2 cellular contexts compared by ENCODE assay signal in the genomic region with DNA sequence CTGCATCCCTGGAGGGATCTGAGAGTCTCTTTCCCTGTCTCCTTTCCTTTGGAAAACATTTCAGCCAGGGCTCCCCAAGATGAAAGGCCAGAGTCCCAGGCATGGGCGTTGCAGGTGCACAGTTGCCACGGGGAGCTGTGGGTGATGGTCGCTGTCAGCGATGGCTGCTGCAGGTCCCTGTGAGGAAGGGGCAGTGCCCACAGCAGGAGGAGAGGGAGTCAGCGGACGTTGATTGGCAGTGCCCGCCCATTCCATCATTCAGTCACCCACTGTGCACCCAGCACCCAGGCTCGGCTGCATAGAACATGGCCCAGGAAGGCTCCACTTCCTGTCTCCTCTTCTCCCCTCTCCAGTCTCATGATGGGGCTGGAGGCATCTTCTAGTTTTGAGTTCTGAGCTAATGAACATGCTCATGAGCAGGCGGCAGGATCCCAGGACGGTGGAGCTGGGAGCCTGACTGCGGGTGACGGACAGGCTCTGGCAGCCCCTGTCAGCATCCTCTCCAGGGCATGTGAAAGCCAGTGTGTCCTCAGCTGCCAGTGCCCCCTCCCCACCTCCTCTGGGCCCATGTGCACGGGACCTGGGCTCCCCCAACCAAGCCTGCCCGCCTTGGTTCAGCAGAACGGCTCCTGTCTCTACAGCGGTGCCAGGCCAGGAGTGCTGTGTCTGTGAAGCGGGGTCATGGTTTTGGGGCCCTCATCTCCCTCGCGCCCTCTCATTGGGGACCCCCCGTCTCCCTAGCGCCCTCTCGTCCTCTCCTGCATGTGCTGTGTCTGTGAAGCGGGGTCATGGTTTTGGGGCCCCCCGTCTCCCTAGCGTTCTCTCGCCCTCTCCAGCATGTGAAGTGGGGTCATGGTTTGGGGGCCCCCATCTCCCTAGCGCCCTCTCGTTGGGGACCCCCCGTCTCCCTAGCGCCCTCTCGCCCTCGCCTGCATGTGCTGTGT.
TF ChIP-seq lines count a peak whose summit lies in the region.

No MANE protein-coding gene starts in this region.

TF ChIP-seq in IMR-90, 13 proteins besides CTCF, POLR2A, EP300 and RAD21:
- TF ChIP-seq MAZ (IDR thresholded peaks at IDR 0.05; ENCODE audit: borderline replicate concordance, low read depth, low read length) (no peak), NFE2L2 (IDR thresholded peaks at IDR 0.05; ENCODE audit: low read depth, low read length) (no peak), MAFK (IDR thresholded peaks at IDR 0.05; ENCODE audit: low read depth, low read length) (no peak), FOS (IDR thresholded peaks at IDR 0.05; ENCODE audit: low read depth, low read length) (no peak), CHD1 (IDR thresholded peaks at IDR 0.05; ENCODE audit: low read depth, low read length) (no peak), BHLHE40 (IDR thresholded peaks at IDR 0.05; ENCODE audit: low read depth, low read length) (no peak), SMC3 (IDR thresholded peaks at IDR 0.05; ENCODE audit: low read depth, low read length) (no peak)
- TF ChIP-seq, protein P1, sequence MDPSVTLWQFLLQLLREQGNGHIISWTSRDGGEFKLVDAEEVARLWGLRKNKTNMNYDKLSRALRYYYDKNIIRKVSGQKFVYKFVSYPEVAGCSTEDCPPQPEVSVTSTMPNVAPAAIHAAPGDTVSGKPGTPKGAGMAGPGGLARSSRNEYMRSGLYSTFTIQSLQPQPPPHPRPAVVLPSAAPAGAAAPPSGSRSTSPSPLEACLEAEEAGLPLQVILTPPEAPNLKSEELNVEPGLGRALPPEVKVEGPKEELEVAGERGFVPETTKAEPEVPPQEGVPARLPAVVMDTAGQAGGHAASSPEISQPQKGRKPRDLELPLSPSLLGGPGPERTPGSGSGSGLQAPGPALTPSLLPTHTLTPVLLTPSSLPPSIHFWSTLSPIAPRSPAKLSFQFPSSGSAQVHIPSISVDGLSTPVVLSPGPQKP (IDR thresholded peaks at IDR 0.05; ENCODE audit: borderline replicate concordance, low read depth, low read length): no peak

TF ChIP-seq in H1, 55 proteins besides CTCF, POLR2A, EP300 and RAD21:
- TF ChIP-seq CTBP2 (IDR thresholded peaks at IDR 0.05; ENCODE audit: borderline replicate concordance, insufficient read depth, insufficient read length, low read length) (no peak), CEBPB (IDR thresholded peaks at IDR 0.05; ENCODE audit: low read depth, low read length) (no peak), RNF2 (IDR thresholded peaks at IDR 0.05; ENCODE audit: borderline replicate concordance, low read depth, low read length, missing control alignments, poor library complexity, severe bottlenecking) (no peak), TEAD4 (IDR thresholded peaks at IDR 0.05; ENCODE audit: low read depth, low read length) (no peak), EGR1 (IDR thresholded peaks at IDR 0.05; ENCODE audit: borderline replicate concordance, low read depth, low read length) (no peak), SP2 (IDR thresholded peaks at IDR 0.05; ENCODE audit: low read length) (no peak), NANOG (IDR thresholded peaks at IDR 0.05; ENCODE audit: insufficient read depth, low read depth, low read length, poor library complexity, severe bottlenecking) (no peak), POU5F1 (IDR thresholded peaks at IDR 0.05; ENCODE audit: low read depth, low read length) (no peak), ASH2L (IDR thresholded peaks at IDR 0.05; ENCODE audit: low read length) (no peak), RXRA (IDR thresholded peaks at IDR 0.05; ENCODE audit: insufficient read depth, low read depth, low read length) (no peak), CBX8 (IDR thresholded peaks at IDR 0.05; ENCODE audit: borderline replicate concordance, low read depth, low read length) (no peak), EZH2 (IDR thresholded peaks at IDR 0.05; ENCODE audit: low read depth, low read length, severe bottlenecking) (no peak), SUZ12 (IDR thresholded peaks at IDR 0.05; ENCODE audit: low read length) (no peak), SIX5 (IDR thresholded peaks at IDR 0.05; ENCODE audit: low read depth, low read length) (no peak)
- TF ChIP-seq, protein P2, sequence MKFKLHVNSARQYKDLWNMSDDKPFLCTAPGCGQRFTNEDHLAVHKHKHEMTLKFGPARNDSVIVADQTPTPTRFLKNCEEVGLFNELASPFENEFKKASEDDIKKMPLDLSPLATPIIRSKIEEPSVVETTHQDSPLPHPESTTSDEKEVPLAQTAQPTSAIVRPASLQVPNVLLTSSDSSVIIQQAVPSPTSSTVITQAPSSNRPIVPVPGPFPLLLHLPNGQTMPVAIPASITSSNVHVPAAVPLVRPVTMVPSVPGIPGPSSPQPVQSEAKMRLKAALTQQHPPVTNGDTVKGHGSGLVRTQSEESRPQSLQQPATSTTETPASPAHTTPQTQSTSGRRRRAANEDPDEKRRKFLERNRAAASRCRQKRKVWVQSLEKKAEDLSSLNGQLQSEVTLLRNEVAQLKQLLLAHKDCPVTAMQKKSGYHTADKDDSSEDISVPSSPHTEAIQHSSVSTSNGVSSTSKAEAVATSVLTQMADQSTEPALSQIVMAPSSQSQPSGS (IDR thresholded peaks at IDR 0.05; ENCODE audit: low read length): no peak
